20 cellular contexts compared by ENCODE assay signal in the genomic region with DNA sequence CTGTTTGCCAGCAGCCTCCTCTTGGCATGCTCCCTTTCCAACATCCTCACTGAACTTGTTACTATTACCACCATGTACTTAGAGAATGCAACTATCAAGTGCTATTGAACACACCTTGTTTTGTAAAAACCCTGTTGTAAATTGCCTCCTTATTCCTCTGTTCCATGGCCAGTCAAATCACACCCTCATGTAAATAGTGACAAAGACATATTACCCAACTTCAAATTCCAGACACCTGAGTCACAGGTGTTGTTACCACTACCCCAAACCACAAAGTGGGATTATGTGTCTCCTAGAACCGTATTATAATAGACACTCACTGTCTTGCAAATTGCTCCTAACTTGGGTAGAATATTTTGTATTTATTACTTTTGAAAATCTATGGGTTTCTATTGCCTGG.
A peak's percentile ranks its signal among the peaks of the same experiment; 100 is the strongest.
DNase-seq lines count a peak whose midpoint lies in the region; ATAC-seq, FAIRE-seq and TF ChIP-seq lines count a peak whose summit lies in the region.
"Had no signal": no experiment of that assay in that cellular context is flagged by ENCODE, and none has a peak within 500 bp of the region (broad histone marks: within the 10 kb centered on the region; RNA-seq: fewer than 3 reads in every experiment).

No MANE protein-coding gene starts in this region.

- no peak overlapping the region for H4K8ac ChIP-seq in trophoblast cell (ENCODE audit: low read depth, low read length)

- no peak overlapping the region for H3K23ac ChIP-seq in trophoblast cell (ENCODE audit: low read length)

- peak overlapping the region; percentile 15 for H3K4me2 ChIP-seq in trophoblast cell (ENCODE audit: low read length)

- no peak overlapping the region for H3K14ac ChIP-seq in trophoblast cell (ENCODE audit: low read length)

- H2BK5ac ChIP-seq in trophoblast cell (ENCODE audit: low read depth, low read length, poor library complexity) = no peak overlapping the region

- H3K9ac ChIP-seq in trophoblast cell (ENCODE audit: low read length) = no peak overlapping the region

- H3K36me3 ChIP-seq in RWPE2 (ENCODE audit: low read depth) (no peaks in the 10 kb centered on the region), trophoblast cell (ENCODE audit: control insufficient read depth in 1 of 2, insufficient read depth in 2 of 2, low read length in 2 of 2) (no peaks in the 10 kb centered on the region)
- H3K36me3 ChIP-seq: ascending aorta, SJSA1 had no signal

- H3K9me3 ChIP-seq in RWPE2 (ENCODE audit: severe bottlenecking) (no peaks in the 10 kb centered on the region), trophoblast cell (ENCODE audit: insufficient read depth, low read depth, low read length) (peaks cover 18% of the 10 kb centered on the region)
- H3K9me3 ChIP-seq: ascending aorta, SJSA1 had no signal

- H3K4me1 ChIP-seq in RWPE2 (ENCODE audit: insufficient read depth, poor library complexity, severe bottlenecking) (peaks cover 19% of the 10 kb centered on the region), trophoblast cell (ENCODE audit: control insufficient read depth in 1 of 2, insufficient read depth in 2 of 2, low read length in 2 of 2) (peaks cover 10 to 20% of the 10 kb centered on the region in 2 experiments)
- H3K4me1 ChIP-seq: ascending aorta, SJSA1 had no signal

- intact Hi-C loops in posterior cingulate gyrus (cut with DNase I) = no loop called here

- peaks cover 6% of the 10 kb centered on the region for H3K79me1 ChIP-seq in trophoblast cell (ENCODE audit: low read length)

- H3K4me3 ChIP-seq in RWPE2 (ENCODE audit: severe bottlenecking) (no peak overlapping the region), trophoblast cell (ENCODE audit: low read depth, low read length) (no peak overlapping the region)
- H3K4me3 ChIP-seq: ascending aorta, SJSA1 had no signal

- no peak overlapping the region for H4K12ac ChIP-seq in trophoblast cell (ENCODE audit: low read depth, low read length)

- peak overlapping the region; percentile 50 for H4K91ac ChIP-seq in trophoblast cell (ENCODE audit: low read depth, low read length)

- FAIRE-seq in GM12892 (lab: Jason Lieb, UNC) = no peak
- FAIRE-seq in H54 (lab: Jason Lieb, UNC) = no peak
- FAIRE-seq: HTR-8/SVneo had no signal

- H2AK5ac ChIP-seq in trophoblast cell (ENCODE audit: low read length) = no peak overlapping the region

- TF ChIP-seq POLR2A in GM12892 (IDR thresholded peaks at IDR 0.05; ENCODE audit: low read depth, low read length) = no peak
- no peak for TF ChIP-seq POLR2A in H54 (IDR thresholded peaks at IDR 0.05; ENCODE audit: low read depth, low read length)

- H2BK12ac ChIP-seq in trophoblast cell (ENCODE audit: low read length) = peak overlapping the region; percentile 67

- TF ChIP-seq CTCF in RWPE2 (IDR thresholded peaks at IDR 0.05; ENCODE audit: poor library complexity, severe bottlenecking) = no peak

- H3K27ac ChIP-seq in RWPE2 (ENCODE audit: poor library complexity, severe bottlenecking) = peak overlapping the region; percentile 68
- H3K27ac ChIP-seq in trophoblast cell (ENCODE audit: low read depth, low read length) = peak overlapping the region; percentile 23
- H3K27ac ChIP-seq: ascending aorta, SJSA1 had no signal

- H3K27me3 ChIP-seq in RWPE2 (ENCODE audit: insufficient read depth, poor library complexity, severe bottlenecking) (no peaks in the 10 kb centered on the region), trophoblast cell (ENCODE audit: insufficient read depth, low read length) (no peaks in the 10 kb centered on the region)
- H3K27me3 ChIP-seq: ascending aorta, SJSA1 had no signal

- H3K79me2 ChIP-seq in trophoblast cell (ENCODE audit: control insufficient read depth, insufficient read depth, low read length, poor library complexity) = no peaks in the 10 kb centered on the region

- H3K18ac ChIP-seq in trophoblast cell (ENCODE audit: low read length) = no peak overlapping the region

- H2BK120ac ChIP-seq in trophoblast cell (ENCODE audit: insufficient read depth, low read length, poor library complexity) = peak overlapping the region; percentile 13

- ATAC-seq in RWPE2 (ENCODE audit: low read depth) = peak; percentile 94
- ATAC-seq: activated CD4-positive, CD25-positive, alpha-beta regulatory T cell treated with anti-CD3 and anti-CD28 coated beads, Interleukin-2, amount 50 U/mL, for 24 hours; activated CD8-positive, alpha-beta T cell treated with anti-CD3 and anti-CD28 coated beads, Interleukin-2, amount 10 ng/mL, durations not matched to agents 7 days and 5 days; left cardiac atrium had no signal

- no peak overlapping the region for H2AFZ ChIP-seq in trophoblast cell (ENCODE audit: insufficient read depth, low read length, poor library complexity)

- no CpG with 5 or more reads among the region's 1 CpG for WGBS in trophoblast cell (ENCODE audit: extremely low coverage, insufficient coverage, insufficient read length)

- H3K4ac ChIP-seq in trophoblast cell (ENCODE audit: low read depth, low read length) = no peak overlapping the region

- DNase-seq in H4 (ENCODE audit: low spot score) (peak; percentile 61), RWPE2 (ENCODE audit: low spot score) (no peak), glomerular visceral epithelial cell (ENCODE audit: extremely low spot score) (peak; percentile 12), trophoblast cell (peak in 1 of 2 donors; percentile 77), GM12892 (ENCODE audit: insufficient read length) (no peak), H54 (ENCODE audit: insufficient read length, low spot score) (no peak), posterior cingulate gyrus (no peak)
- DNase-seq: activated CD8-positive, alpha-beta T cell treated with anti-CD3 and anti-CD28 coated beads, Interleukin-2, amount 10 ng/mL, durations not matched to agents 7 days and 5 days; activated naive CD4-positive, alpha-beta T cell treated with anti-CD3 and anti-CD28 coated beads for 36 hours; activated T-cell treated with anti-CD3 and anti-CD28 coated beads, Interleukin-2, amount 50 U/mL, for 24 hours; CD8-positive, alpha-beta memory T cell; hypothalamus; left cardiac atrium; NCI-H1436 treated with DMSO at 0.1 percent for 48 hours; NCI-H226; T-helper 9 cell had no signal

Comparison
In these comparisons a context has a peak if more than half of its experiments do, and no peak if none do; other contexts are left out.
1. DNase-seq: peak in H4 (single experiment) and glomerular visceral epithelial cell (single experiment); none in RWPE2 (single experiment), GM12892 (single experiment), H54 (single experiment) and posterior cingulate gyrus (0 of 10).